18 cellular contexts compared by ENCODE assay signal in the genomic region with DNA sequence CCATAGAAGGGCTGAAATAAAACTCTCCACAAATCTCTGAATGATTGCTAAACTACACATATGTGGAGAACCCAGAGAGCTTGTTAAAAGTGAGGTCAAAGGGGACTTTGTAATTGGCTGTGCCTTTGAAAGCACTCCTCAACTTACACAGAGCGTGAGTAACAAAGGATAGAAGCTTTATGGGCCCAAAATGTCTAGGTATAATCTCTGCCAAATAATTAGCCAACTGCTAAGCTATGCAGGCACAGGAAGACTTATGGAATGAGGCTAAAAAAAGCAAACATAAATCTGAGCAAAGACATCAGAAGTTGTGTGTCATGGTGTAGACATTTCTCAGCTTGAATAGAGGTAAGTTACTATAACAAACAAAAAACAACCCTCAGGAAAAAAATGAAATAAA. TPM values are rescaled to one million over a fixed set of nuclear protein-coding genes. Genes with fewer than 3 reads are reported as not detected.
DNase-seq lines count a peak whose midpoint lies in the region; ATAC-seq and TF ChIP-seq lines count a peak whose summit lies in the region.
"Had no signal": no experiment of that assay in that cellular context is flagged by ENCODE, and none has a peak within 500 bp of the region (broad histone marks: within the 10 kb centered on the region; RNA-seq: fewer than 3 reads in every experiment).

No MANE protein-coding gene starts in this region.

- no peak for TF ChIP-seq CTCF in choroid plexus epithelial cell (conservative IDR thresholded peaks at IDR 0.05; ENCODE audit: low read depth, low read length)
- no peak for TF ChIP-seq CTCF in omental fat pad (IDR thresholded peaks at IDR 0.05)

- H3K36me3 ChIP-seq in MG63: 0 out of 2 replicates have a peak, but pooled peaks cover 5% of the 10 kb centered on the region
- H3K36me3 ChIP-seq: adrenal gland, colonic mucosa, HAP-1, tibial nerve had no signal

- no peaks in the 10 kb centered on the region for H3K27me3 ChIP-seq in MG63
- H3K27me3 ChIP-seq: adrenal gland, colonic mucosa, tibial nerve had no signal

- no peak for ATAC-seq in stimulated activated naive CD8-positive, alpha-beta T cell treated with anti-CD3 and anti-CD28 coated beads, Interleukin-15, amount 100 ng/mL, for 72 hours
- no peak for ATAC-seq in omental fat pad (ENCODE audit: low FRiP score)
- no peak for ATAC-seq in activated naive CD8-positive, alpha-beta T cell treated with anti-CD3 and anti-CD28 coated beads, Interleukin-2, amount 50 U/mL, for 24 hours
- ATAC-seq: T-helper 17 cell, WTC11 had no signal

- no peak overlapping the region for H3K27ac Mint-ChIP-seq in stimulated activated naive CD8-positive, alpha-beta T cell treated with anti-CD3 and anti-CD28 coated beads, Interleukin-15, amount 100 ng/mL, for 72 hours
- no peak overlapping the region for H3K27ac Mint-ChIP-seq in activated naive CD8-positive, alpha-beta T cell treated with anti-CD3 and anti-CD28 coated beads, Interleukin-2, amount 50 U/mL, for 24 hours
- H3K27ac Mint-ChIP-seq: T-helper 17 cell, WTC11 had no signal

- H3K4me3 ChIP-seq in MG63 (no peak overlapping the region), choroid plexus epithelial cell (ENCODE audit: low read depth, low read length) (no peak overlapping the region)
- H3K4me3 ChIP-seq: adrenal gland, colonic mucosa, HAP-1, lung, tibial nerve had no signal

- peaks cover 3% of the 10 kb centered on the region for H3K36me3 Mint-ChIP-seq in activated naive CD8-positive, alpha-beta T cell treated with anti-CD3 and anti-CD28 coated beads, Interleukin-2, amount 50 U/mL, for 24 hours (ENCODE audit: low read depth)

- DNase-seq in EH (ENCODE audit: low read depth) (peak; percentile 98), MG63 (peak; percentile 48), choroid plexus epithelial cell (ENCODE audit: low read depth) (peak; percentile 75), non-pigmented ciliary epithelial cell (ENCODE audit: low read depth) (peak; percentile 53), omental fat pad (ENCODE audit: low spot score) (no peak), D341Med (ENCODE audit: low spot score) (no peak)
- DNase-seq in stimulated activated naive CD8-positive, alpha-beta T cell treated with anti-CD3 and anti-CD28 coated beads, Interleukin-15, amount 100 ng/mL, for 72 hours: no peak
- DNase-seq in activated naive CD8-positive, alpha-beta T cell treated with anti-CD3 and anti-CD28 coated beads, Interleukin-2, amount 50 U/mL, for 24 hours: no peak
- DNase-seq: adrenal gland, colonic mucosa, DMS153, glutamatergic neuron, SHP77, T-helper 17 cell had no signal

- no peak overlapping the region for H3K4me3 Mint-ChIP-seq in stimulated activated naive CD8-positive, alpha-beta T cell treated with anti-CD3 and anti-CD28 coated beads, Interleukin-15, amount 100 ng/mL, for 72 hours
- H3K4me3 Mint-ChIP-seq in activated naive CD8-positive, alpha-beta T cell treated with anti-CD3 and anti-CD28 coated beads, Interleukin-2, amount 50 U/mL, for 24 hours: no peak overlapping the region
- H3K4me3 Mint-ChIP-seq: T-helper 17 cell, WTC11 had no signal

- peaks cover 28% of the 10 kb centered on the region for H3K9me3 ChIP-seq in MG63
- H3K9me3 ChIP-seq: adrenal gland, colonic mucosa had no signal

- peaks cover 18% of the 10 kb centered on the region for H3K27me3 Mint-ChIP-seq in stimulated activated naive CD8-positive, alpha-beta T cell treated with anti-CD3 and anti-CD28 coated beads, Interleukin-15, amount 100 ng/mL, for 72 hours
- H3K27me3 Mint-ChIP-seq in activated naive CD8-positive, alpha-beta T cell treated with anti-CD3 and anti-CD28 coated beads, Interleukin-2, amount 50 U/mL, for 24 hours: peaks cover 24% of the 10 kb centered on the region

- no peaks in the 10 kb centered on the region for H3K9me3 Mint-ChIP-seq in stimulated activated naive CD8-positive, alpha-beta T cell treated with anti-CD3 and anti-CD28 coated beads, Interleukin-15, amount 100 ng/mL, for 72 hours
- peaks cover 17% of the 10 kb centered on the region for H3K9me3 Mint-ChIP-seq in activated naive CD8-positive, alpha-beta T cell treated with anti-CD3 and anti-CD28 coated beads, Interleukin-2, amount 50 U/mL, for 24 hours

- no peaks in the 10 kb centered on the region for H3K4me1 Mint-ChIP-seq in stimulated activated naive CD8-positive, alpha-beta T cell treated with anti-CD3 and anti-CD28 coated beads, Interleukin-15, amount 100 ng/mL, for 72 hours
- H3K4me1 Mint-ChIP-seq in activated naive CD8-positive, alpha-beta T cell treated with anti-CD3 and anti-CD28 coated beads, Interleukin-2, amount 50 U/mL, for 24 hours: no peaks in the 10 kb centered on the region
- H3K4me1 Mint-ChIP-seq: T-helper 17 cell had no signal

RNA-seq across cellular contexts. Expression of a gene that starts 23.3 kb away (rescaled TPM):
- total RNA-seq in MG63 (2014; rRNA removed; shearing (Covaris generic); ENCODE audit: low replicate concordance): 15.2 and 22.0 TPM in 2 replicates
- total RNA-seq in omental fat pad: 10 to 100 TPM in 3 of 4 donors, 1 to 10 TPM in 1; 9.2 to 20.8 (median 15.0) TPM

Comparison
In these comparisons a context has a peak if more than half of its experiments do, and no peak if none do; other contexts are left out.
1. DNase-seq: peak in EH (single experiment), MG63 (single experiment), choroid plexus epithelial cell (single experiment) and non-pigmented ciliary epithelial cell (single experiment); none in stimulated activated naive CD8-positive, alpha-beta T cell treated with anti-CD3 and anti-CD28 coated beads, Interleukin-15, amount 100 ng/mL, for 72 hours (0 of 2), omental fat pad (single experiment), D341Med (single experiment) and activated naive CD8-positive, alpha-beta T cell treated with anti-CD3 and anti-CD28 coated beads, Interleukin-2, amount 50 U/mL, for 24 hours (single experiment).